ENCODE assay signal across 23 cellular contexts in genomic region chr17:27497696-27498095, GRCh38. TPM values are rescaled to one million over a fixed set of nuclear protein-coding genes. Genes with fewer than 3 reads are reported as not detected.
DNase-seq lines count a peak whose midpoint lies in the region; ATAC-seq and TF ChIP-seq lines count a peak whose summit lies in the region.
"Had no signal": no experiment of that assay in that cellular context is flagged by ENCODE, and none has a peak within 500 bp of the region (broad histone marks: within the 10 kb centered on the region; RNA-seq: fewer than 3 reads in every experiment).

No MANE protein-coding gene starts in this region.

- H3K4me3 ChIP-seq in GM12865 (ENCODE audit: low read depth, low read length) (peak overlapping the region; percentile 45), body of pancreas (no peak overlapping the region), skin epidermis (no peak overlapping the region)
- H3K4me3 ChIP-seq: colonic mucosa, lung, stomach had no signal

- peaks cover 13% of the 10 kb centered on the region for H3K36me3 Mint-ChIP-seq in glutamatergic neuron (ENCODE audit: unreplicated experiment)

- H3K27ac Mint-ChIP-seq in glutamatergic neuron (ENCODE audit: unreplicated experiment): peak overlapping the region; percentile 55
- H3K27ac Mint-ChIP-seq: activated CD8-positive, alpha-beta T cell treated with anti-CD3 and anti-CD28 coated beads, Interleukin-2, amount 10 ng/mL, durations not matched to agents 7 days and 5 days had no signal

- no peak for TF ChIP-seq POLR2A in body of pancreas (IDR thresholded peaks at IDR 0.05)

- H3K4me3 Mint-ChIP-seq in glutamatergic neuron (ENCODE audit: unreplicated experiment): peak overlapping the region; percentile 7
- H3K4me3 Mint-ChIP-seq: activated CD8-positive, alpha-beta T cell treated with anti-CD3 and anti-CD28 coated beads, Interleukin-2, amount 10 ng/mL, durations not matched to agents 7 days and 5 days had no signal

- TF ChIP-seq CTCF in GM12865 (IDR thresholded peaks at IDR 0.05; ENCODE audit: insufficient read depth, low read depth, low read length, missing control alignments) (no peak), body of pancreas (IDR thresholded peaks at IDR 0.05) (no peak), glutamatergic neuron (IDR thresholded peaks at IDR 0.05; ENCODE audit: partially characterized antibody, unreplicated experiment) (no peak)

- DNase-seq in GM12865 (ENCODE audit: low read depth) (peak; percentile 77), body of pancreas (no peak), glutamatergic neuron (no peak), DMS114 treated with DMSO at 0.1 percent for 48 hours (lab: John Stamatoyannopoulos, UW; ENCODE audit: unreplicated experiment) (no peak), HT-29 (ENCODE audit: low spot score) (no peak)
- no peak for DNase-seq in central memory CD4-positive, alpha-beta T cell
- DNase-seq: activated CD8-positive, alpha-beta T cell treated with anti-CD3 and anti-CD28 coated beads, Interleukin-2, amount 10 ng/mL, durations not matched to agents 7 days and 5 days; activated T-cell treated with anti-CD3 and anti-CD28 coated beads, Interleukin-2, amount 50 U/mL, for 1 hour; brain microvascular endothelial cell; colonic mucosa; hippocampal formation; NCI-H187 treated with DMSO at 0.1 percent for 48 hours; NCI-H748 treated with DMSO at 0.1 percent for 48 hours; stomach had no signal

- ATAC-seq in body of pancreas (no peak), HG02884 (IDR thresholded peaks at IDR 0.05; ENCODE audit: unreplicated experiment) (no peak)
- ATAC-seq: activated CD4-positive, CD25-positive, alpha-beta regulatory T cell treated with anti-CD3 and anti-CD28 coated beads, Interleukin-2, amount 50 U/mL, for 24 hours; activated CD8-positive, alpha-beta T cell treated with anti-CD3 and anti-CD28 coated beads, Interleukin-2, amount 10 ng/mL, durations not matched to agents 7 days and 5 days; HCT116; Right ventricle myocardium inferior had no signal

- peaks cover 18% of the 10 kb centered on the region for H3K27me3 Mint-ChIP-seq in glutamatergic neuron (ENCODE audit: unreplicated experiment)

- H3K27ac ChIP-seq in body of pancreas: peak overlapping the region in 3 of 4 donors; percentile 94 to 99 (median 96)
- H3K27ac ChIP-seq in skin epidermis: peak overlapping the region in 18 of 21 experiments; percentile 8 to 88 (median 68)
- H3K27ac ChIP-seq: brain microvascular endothelial cell, C4-2B, colonic mucosa, KMS-11, neutrophil had no signal

- H3K27me3 ChIP-seq in body of pancreas: no peaks in the 10 kb centered on the region
- H3K27me3 ChIP-seq: brain microvascular endothelial cell, colonic mucosa, neutrophil, stomach had no signal

- no peaks in the 10 kb centered on the region for H3K36me3 ChIP-seq in body of pancreas (replicated peaks in 1 of 2; ENCODE audit: insufficient read depth in 1 of 2, low read depth in 2 of 2)
- H3K36me3 ChIP-seq: colonic mucosa, neutrophil, stomach had no signal

- peaks cover 86% of the 10 kb centered on the region for H3K4me1 ChIP-seq in body of pancreas
- H3K4me1 ChIP-seq: colonic mucosa had no signal

- H3K4me1 Mint-ChIP-seq in glutamatergic neuron (ENCODE audit: low read depth, unreplicated experiment): peaks cover 51% of the 10 kb centered on the region

- H3K9me3 ChIP-seq in body of pancreas: no peaks in the 10 kb centered on the region
- H3K9me3 ChIP-seq: colonic mucosa, neutrophil, stomach had no signal

- 32 to 38% methylated on average over 5 of the region's 5 CpGs for WGBS in body of pancreas, 2 donors

- peaks cover 20% of the 10 kb centered on the region for H3K9me3 Mint-ChIP-seq in glutamatergic neuron (ENCODE audit: unreplicated experiment)

- intact Hi-C loops in body of pancreas (cut with DNase I): no loop called here

RNA-seq across cellular contexts. Expression of gene KSR1, which starts 41.4 kb away (rescaled TPM):
- 100 to 1,000 TPM in 1 of 2 donors, 10 to 100 TPM in 1; 99.9 to 142 TPM for total RNA-seq in body of pancreas
- total RNA-seq in glutamatergic neuron (ENCODE audit: unreplicated experiment): 203 TPM
- 4.5 and 7.8 TPM in 2 replicates for total RNA-seq in HT-29 (2014; rRNA removed; shearing (Covaris generic))

Comparison
In these comparisons a context has a peak if more than half of its experiments do, and no peak if none do; other contexts are left out.
1. RNA of gene KSR1, which starts 41.4 kb away (total RNA-seq): 203 TPM in glutamatergic neuron (single experiment) and 99.9 to 142 TPM in body of pancreas; 4.5 to 7.8 TPM in HT-29; every median in the first group is over 10 times any median in the second.